Comparison of ENCODE assay signal across 18 cellular contexts in the genomic region with DNA sequence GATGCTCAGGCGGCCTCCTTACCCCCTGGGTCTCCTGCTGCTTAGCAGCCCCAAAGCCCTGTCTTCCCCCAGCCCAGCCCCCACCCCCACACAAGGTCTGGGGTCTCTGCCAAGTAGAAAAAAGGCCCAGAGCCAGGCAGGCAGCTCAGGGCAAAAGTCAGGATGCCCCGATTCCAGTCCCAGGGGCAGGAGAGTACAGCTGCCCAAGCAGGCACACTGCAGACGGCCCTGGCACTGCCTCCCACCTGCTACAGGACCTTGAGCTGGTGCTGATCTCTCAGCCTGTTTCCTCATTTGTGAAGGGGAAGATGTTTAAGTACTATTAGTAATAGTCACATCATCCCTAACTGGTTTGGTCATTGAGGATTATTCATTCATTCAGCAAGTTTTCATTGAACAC. TPM values are rescaled to one million over a fixed set of nuclear protein-coding genes. Genes with fewer than 3 reads are reported as not detected.
DNase-seq lines count a peak whose midpoint lies in the region; ATAC-seq, FAIRE-seq and TF ChIP-seq lines count a peak whose summit lies in the region.
"Had no signal": no experiment of that assay in that cellular context is flagged by ENCODE, and none has a peak within 500 bp of the region (broad histone marks: within the 10 kb centered on the region; RNA-seq: fewer than 3 reads in every experiment).

No MANE protein-coding gene starts in this region.

- no peak overlapping the region for H2AFZ ChIP-seq in GM23248

- no peak for FAIRE-seq in bronchial epithelial cell (lab: Jason Lieb, UNC)

- H3K4me3 Mint-ChIP-seq in Calu3 (ENCODE audit: low read depth, unreplicated experiment) (no peak overlapping the region), type B pancreatic cell (no peak overlapping the region)
- H3K4me3 Mint-ChIP-seq: activated CD4-positive, alpha-beta T cell treated with anti-CD3 and anti-CD28 coated beads, Interleukin-2, amount 10 ng/mL, durations not matched to agents 7 days and 5 days; CD4-positive, alpha-beta memory T cell; endodermal cell; natural killer cell treated with Interleukin-12 subunit alpha and Interleukin-12 subunit beta and Interleukin-15 and Interleukin-18, amount 100 ng/mL, for 72 hours; stimulated activated effector memory CD8-positive, alpha-beta T cell treated with anti-CD3 and anti-CD28 coated beads, Interleukin-12 subunit alpha, Interleukin-12 subunit beta, amount 100 ng/mL, for 72 hours had no signal

- DNase-seq in GM23248 (peak; percentile 56), bronchial epithelial cell (ENCODE audit: low read depth) (peak; percentile 65), heart left ventricle (no peak), psoas muscle (no peak), Calu3 (no peak), type B pancreatic cell (ENCODE audit: extremely low spot score, unreplicated experiment) (no peak), globus pallidus (ENCODE audit: low spot score) (no peak), GM19240 (ENCODE audit: insufficient read length, low spot score) (no peak)
- DNase-seq: activated CD4-positive, alpha-beta T cell treated with anti-CD3 and anti-CD28 coated beads, Interleukin-2, amount 10 ng/mL, durations not matched to agents 7 days and 5 days; activated CD8-positive, alpha-beta memory T cell treated with anti-CD3 and anti-CD28 coated beads, Interleukin-2, amount 50 U/mL, for 4 hours; CD4-positive, alpha-beta memory T cell; endodermal cell; NCI-H1417; NCI-H2171 had no signal

- TF ChIP-seq POLR2A in heart left ventricle (IDR thresholded peaks at IDR 0.05), result no peak

- TF ChIP-seq CTCF in bronchial epithelial cell (IDR thresholded peaks at IDR 0.05; ENCODE audit: insufficient read depth, low read length, severe bottlenecking) (no peak), heart left ventricle (IDR thresholded peaks at IDR 0.05) (no peak), psoas muscle (IDR thresholded peaks at IDR 0.05) (no peak), Calu3 (IDR thresholded peaks at IDR 0.05; ENCODE audit: unreplicated experiment) (no peak), type B pancreatic cell (conservative IDR thresholded peaks at IDR 0.05) (no peak)

- no peaks in the 10 kb centered on the region for H4K20me1 ChIP-seq in GM23248 (ENCODE audit: insufficient read depth)

- no peaks in the 10 kb centered on the region for H3K27me3 ChIP-seq in GM23248 (replicated peaks; ENCODE audit: insufficient read depth)
- H3K27me3 ChIP-seq in bronchial epithelial cell (ENCODE audit: control insufficient read depth, insufficient read depth, low read length), result no peaks in the 10 kb centered on the region
- no peaks in the 10 kb centered on the region for H3K27me3 ChIP-seq in heart left ventricle
- H3K27me3 ChIP-seq in psoas muscle (ENCODE audit: insufficient read depth in 3 of 3, low read length in 2 of 3), result no peaks in the 10 kb centered on the region

- H3K79me2 ChIP-seq in GM23248 (ENCODE audit: insufficient read depth), result no peaks in the 10 kb centered on the region

- H3K9me2 ChIP-seq in GM23248 (ENCODE audit: insufficient read depth), result no peaks in the 10 kb centered on the region

- H3K4me1 ChIP-seq in GM23248 (ENCODE audit: insufficient read depth) (peaks cover 34% of the 10 kb centered on the region), heart left ventricle (peaks cover 0 to 30% (median 14%) of the 10 kb centered on the region in 12 donors), psoas muscle (peaks cover 29% of the 10 kb centered on the region)
- H3K4me1 ChIP-seq: prostate gland had no signal

- ATAC-seq in heart left ventricle, result peak in 3 of 4 donors; percentile 1 to 3 (median 2)
- ATAC-seq in psoas muscle, result peak in 3 of 4 donors; percentile 36 to 51 (median 38)
- ATAC-seq: natural killer cell treated with Interleukin-12 subunit alpha and Interleukin-12 subunit beta and Interleukin-15 and Interleukin-18, amount 100 ng/mL, for 72 hours; SK-N-SH treated with all-trans-retinoic acid at 6 μM for 48 hours; stimulated activated effector memory CD8-positive, alpha-beta T cell treated with anti-CD3 and anti-CD28 coated beads, Interleukin-12 subunit alpha, Interleukin-12 subunit beta, amount 100 ng/mL, for 72 hours had no signal

- peaks cover 46% of the 10 kb centered on the region for H3K36me3 Mint-ChIP-seq in Calu3 (ENCODE audit: insufficient read depth, unreplicated experiment)
- H3K36me3 Mint-ChIP-seq in type B pancreatic cell, result peaks cover 9% of the 10 kb centered on the region

- H3K4me2 ChIP-seq in GM23248 (ENCODE audit: unreplicated experiment), result no peak overlapping the region

- no peak overlapping the region for H3K27ac Mint-ChIP-seq in Calu3 (ENCODE audit: unreplicated experiment)
- no peak overlapping the region for H3K27ac Mint-ChIP-seq in type B pancreatic cell
- H3K27ac Mint-ChIP-seq: activated CD4-positive, alpha-beta T cell treated with anti-CD3 and anti-CD28 coated beads, Interleukin-2, amount 10 ng/mL, durations not matched to agents 7 days and 5 days; endodermal cell; natural killer cell treated with Interleukin-12 subunit alpha and Interleukin-12 subunit beta and Interleukin-15 and Interleukin-18, amount 100 ng/mL, for 72 hours had no signal

- no peak overlapping the region for H3K9ac ChIP-seq in GM23248

- H3K36me3 ChIP-seq in GM23248 (ENCODE audit: low read depth) (peaks cover 46% of the 10 kb centered on the region), bronchial epithelial cell (ENCODE audit: control insufficient read depth, insufficient read depth, low read length) (peaks cover 42% of the 10 kb centered on the region), heart left ventricle (peaks cover 0 to 99% (median 84%) of the 10 kb centered on the region in 9 donors), psoas muscle (ENCODE audit: insufficient read depth in 1 of 2, low read depth in 1 of 2) (peaks cover 10 to 97% of the 10 kb centered on the region in 2 donors)

- H3K9me3 Mint-ChIP-seq in Calu3 (ENCODE audit: low read depth, unreplicated experiment) (no peaks in the 10 kb centered on the region), type B pancreatic cell (no peaks in the 10 kb centered on the region)
- H3K9me3 Mint-ChIP-seq: activated CD4-positive, alpha-beta T cell treated with anti-CD3 and anti-CD28 coated beads, Interleukin-2, amount 10 ng/mL, durations not matched to agents 7 days and 5 days; CD4-positive, alpha-beta memory T cell; endodermal cell; natural killer cell treated with Interleukin-12 subunit alpha and Interleukin-12 subunit beta and Interleukin-15 and Interleukin-18, amount 100 ng/mL, for 72 hours; stimulated activated effector memory CD8-positive, alpha-beta T cell treated with anti-CD3 and anti-CD28 coated beads, Interleukin-12 subunit alpha, Interleukin-12 subunit beta, amount 100 ng/mL, for 72 hours had no signal

- no peak overlapping the region for H3K4me3 ChIP-seq in GM23248
- H3K4me3 ChIP-seq in bronchial epithelial cell (ENCODE audit: low read depth, low read length), result no peak overlapping the region
- H3K4me3 ChIP-seq in heart left ventricle, result no peak overlapping the region
- H3K4me3 ChIP-seq in psoas muscle, result no peak overlapping the region
- H3K4me3 ChIP-seq: prostate gland had no signal

- H3K9me3 ChIP-seq in GM23248 (ENCODE audit: low read depth) (no peaks in the 10 kb centered on the region), heart left ventricle (no peaks in the 10 kb centered on the region), psoas muscle (no peaks in the 10 kb centered on the region)
- H3K9me3 ChIP-seq: prostate gland had no signal

- intact Hi-C loops in heart left ventricle (cut with DNase I) (no loop called here), psoas muscle (cut with DNase I) (no loop called here), Calu3 (cut with micrococcal nuclease; ENCODE audit: unreplicated experiment) (no loop called here)

- no TSS peak for BruUV-seq in Calu3 (replicated peaks; lab: Mats Ljungman, UMichigan)

- no peaks in the 10 kb centered on the region for H3K27me3 Mint-ChIP-seq in Calu3 (ENCODE audit: unreplicated experiment)
- no peaks in the 10 kb centered on the region for H3K27me3 Mint-ChIP-seq in type B pancreatic cell
- H3K27me3 Mint-ChIP-seq: activated CD4-positive, alpha-beta T cell treated with anti-CD3 and anti-CD28 coated beads, Interleukin-2, amount 10 ng/mL, durations not matched to agents 7 days and 5 days; CD4-positive, alpha-beta memory T cell; natural killer cell treated with Interleukin-12 subunit alpha and Interleukin-12 subunit beta and Interleukin-15 and Interleukin-18, amount 100 ng/mL, for 72 hours had no signal

- H3F3A ChIP-seq in GM23248 (ENCODE audit: insufficient read depth), result peaks cover 33% of the 10 kb centered on the region

- CTCF ChIA-PET in Calu3 (lab: Charles Lee), result no interaction called here

- H3K27ac ChIP-seq in GM23248, result no peak overlapping the region
- H3K27ac ChIP-seq in heart left ventricle, result peak overlapping the region in 9 of 12 donors; percentile 13 to 72 (median 52)
- H3K27ac ChIP-seq in psoas muscle, result peak overlapping the region; percentile 93
- H3K27ac ChIP-seq: prostate gland had no signal

- H3K4me1 Mint-ChIP-seq in Calu3 (ENCODE audit: low read depth, unreplicated experiment), result no peaks in the 10 kb centered on the region
- peaks cover under 1% of the 10 kb centered on the region for H3K4me1 Mint-ChIP-seq in type B pancreatic cell (ENCODE audit: unreplicated experiment)
- H3K4me1 Mint-ChIP-seq: endodermal cell had no signal

- in situ Hi-C loops in GM23248 (cut with MboI), result no loop called here

- WGBS in GM23248 (ENCODE audit: low coverage in 1 of 2, low lambda C conversion rate in 2 of 2, missing lambda C conversion rate in 2 of 2), 2 experiments, result 57 to 63% methylated on average over 3 of the region's 3 CpGs
- WGBS in heart left ventricle, 4 donors, result 50 to 64% (median 53%) methylated on average over 2 to 3 of the region's 3 CpGs
- 29 to 39% (median 31%) methylated on average over 3 of the region's 3 CpGs for WGBS in psoas muscle, 3 donors

RNA-seq across cellular contexts. Expression of gene TMEM43, which starts 12.6 kb away (rescaled TPM):
- total RNA-seq in GM23248 (2014; rRNA removed; shearing (Covaris generic)), result 166 and 203 TPM in 2 replicates
- polyA plus RNA-seq in GM23248 (2016; fragmentation: Nextera tagmentation; extraction: Ambion mirVana) (143 and 145 TPM in 2 replicates), heart left ventricle (100 to 1,000 TPM in 1 of 2 donors, 10 to 100 TPM in 1; 26.1 to 150 TPM), psoas muscle (10 to 100 TPM; 41.5 to 79.0 (median 48.5) TPM)
- total RNA-seq in bronchial epithelial cell (88.5 and 105 TPM in 2 replicates), heart left ventricle (10 to 100 TPM; 30.5 to 98.6 (median 46.0) TPM), psoas muscle (100 to 1,000 TPM in 1 of 4 donors, 10 to 100 TPM in 3; 28.2 to 107 (median 34.2) TPM), Calu3 (2022) (56.2 and 57.0 TPM in 2 replicates), type B pancreatic cell (ENCODE audit: low replicate concordance) (52.0 and 55.0 TPM in 2 replicates)

RNA-seq across cellular contexts. Expression of gene CHCHD4, which starts 12.8 kb away (rescaled TPM):
- total RNA-seq in GM23248 (2014; rRNA removed; shearing (Covaris generic)), result 12.3 and 17.2 TPM in 2 replicates
- polyA plus RNA-seq in GM23248 (2016; fragmentation: Nextera tagmentation; extraction: Ambion mirVana) (15.1 and 15.4 TPM in 2 replicates), heart left ventricle (10 to 100 TPM; 19.0 to 31.3 TPM), psoas muscle (10 to 100 TPM; 29.5 to 55.4 (median 38.0) TPM)
- total RNA-seq in bronchial epithelial cell (23.6 and 32.1 TPM in 2 replicates), heart left ventricle (10 to 100 TPM; 14.8 to 31.1 (median 25.9) TPM), psoas muscle (10 to 100 TPM; 18.5 to 26.8 (median 19.5) TPM), Calu3 (2022) (14.3 and 16.7 TPM in 2 replicates), type B pancreatic cell (ENCODE audit: low replicate concordance) (13.6 and 14.1 TPM in 2 replicates)

RNA-seq across cellular contexts. Expression of gene XPC, which starts 41.0 kb away (rescaled TPM):
- total RNA-seq in GM23248 (2014; rRNA removed; shearing (Covaris generic)), result 62.1 and 76.4 TPM in 2 replicates
- polyA plus RNA-seq in GM23248 (2016; fragmentation: Nextera tagmentation; extraction: Ambion mirVana) (42.4 and 44.1 TPM in 2 replicates), heart left ventricle (1 to 10 TPM; 6.1 to 9.2 TPM), psoas muscle (1 to 10 TPM; 5.3 to 8.4 (median 6.2) TPM)
- total RNA-seq in bronchial epithelial cell (25.3 and 33.4 TPM in 2 replicates), heart left ventricle (10 to 100 TPM in 5 of 9 donors, 1 to 10 TPM in 4; 7.0 to 20.0 (median 11.1) TPM), psoas muscle (10 to 100 TPM; 15.1 to 19.5 (median 16.8) TPM), Calu3 (2022) (23.8 and 24.3 TPM in 2 replicates), type B pancreatic cell (ENCODE audit: low replicate concordance) (42.9 and 44.2 TPM in 2 replicates)

RNA-seq across cellular contexts. Expression of gene LSM3, which starts 41.2 kb away (rescaled TPM):
- 9.4 and 10.4 TPM in 2 replicates for total RNA-seq in GM23248 (2014; rRNA removed; shearing (Covaris generic))
- polyA plus RNA-seq in GM23248 (2016; fragmentation: Nextera tagmentation; extraction: Ambion mirVana) (32.3 and 32.4 TPM in 2 replicates), heart left ventricle (10 to 100 TPM; 11.7 to 14.0 TPM), psoas muscle (10 to 100 TPM; 13.9 to 20.2 (median 17.7) TPM)
- total RNA-seq in bronchial epithelial cell (5.5 and 6.6 TPM in 2 replicates), heart left ventricle (10 to 100 TPM; 11.6 to 15.9 (median 13.7) TPM), psoas muscle (10 to 100 TPM; 11.1 to 14.9 (median 13.2) TPM), Calu3 (2022) (16.7 and 17.7 TPM in 2 replicates), type B pancreatic cell (ENCODE audit: low replicate concordance) (11.6 and 12.4 TPM in 2 replicates)

Comparison
In these comparisons a context has a peak if more than half of its experiments do, and no peak if none do; other contexts are left out.
1. DNase-seq: peak in GM23248 (single experiment) and bronchial epithelial cell (single experiment); none in heart left ventricle (0 of 5), psoas muscle (0 of 2), Calu3 (single experiment), type B pancreatic cell (single experiment), globus pallidus (single experiment) and GM19240 (single experiment).